Comparison of ENCODE assay signal across 1 cellular context in genomic region chrX:46860536-46860935, GRCh38.
A peak's percentile ranks its signal among the peaks of the same experiment; 100 is the strongest.
TF ChIP-seq lines count a peak whose summit lies in the region.

No MANE protein-coding gene starts in this region.

TF ChIP-seq in HepG2, 621 proteins besides CTCF, POLR2A, EP300 and RAD21:
- TF ChIP-seq ZIK1 (CRISPR knock-in tag; IDR thresholded peaks at IDR 0.05; ENCODE audit: borderline replicate concordance, low read depth) (no peak), ARID5B (CRISPR knock-in tag; IDR thresholded peaks at IDR 0.05) (peak; percentile 68), SOX13 (IDR thresholded peaks at IDR 0.05) (no peak), SOX13 (CRISPR knock-in tag; conservative IDR thresholded peaks at IDR 0.05 in 1 of 2, IDR thresholded peaks at IDR 0.05 in 1 of 2) (0 out of 4 replicates have a peak, but pooled peaks of 1 of the 2 experiments have one; percentile 14), TSC22D2 (CRISPR knock-in tag; IDR thresholded peaks at IDR 0.05; ENCODE audit: borderline replicate concordance) (no peak), JUN (CRISPR knock-in tag; IDR thresholded peaks at IDR 0.05) (no peak), ZNF652 (CRISPR knock-in tag; IDR thresholded peaks at IDR 0.05; ENCODE audit: borderline replicate concordance, low read depth) (peak; percentile 39; the same call in 1 of the 2 replicates), GATAD2A (CRISPR knock-in tag; IDR thresholded peaks at IDR 0.05) (peak; percentile 72), MIER3 (CRISPR knock-in tag; IDR thresholded peaks at IDR 0.05; ENCODE audit: borderline replicate concordance) (no peak), SOX5 (CRISPR knock-in tag; IDR thresholded peaks at IDR 0.05; ENCODE audit: borderline replicate concordance) (peak; percentile 21; the same call in 1 of the 2 replicates), TCF7 (IDR thresholded peaks at IDR 0.05; ENCODE audit: low read depth) (peak; percentile 65), FOXP1 (IDR thresholded peaks at IDR 0.05) (no peak), FOXP1 (CRISPR knock-in tag; IDR thresholded peaks at IDR 0.05) (peak; percentile 14; the same call in 1 of the 2 replicates), ZNF609 (CRISPR knock-in tag; IDR thresholded peaks at IDR 0.05; ENCODE audit: borderline replicate concordance) (peak; percentile 44; the same call in 1 of the 2 replicates), ONECUT2 (CRISPR knock-in tag; IDR thresholded peaks at IDR 0.05) (peak; percentile 82), HHEX (CRISPR knock-in tag; IDR thresholded peaks at IDR 0.05) (peak; percentile 96), FOXA3 (CRISPR knock-in tag; IDR thresholded peaks at IDR 0.05) (peak; percentile 71), RERE (CRISPR knock-in tag; IDR thresholded peaks at IDR 0.05; ENCODE audit: low read depth) (peak; percentile 49; the same call in 1 of the 2 replicates), E2F1 (CRISPR knock-in tag; IDR thresholded peaks at IDR 0.05) (no peak), ZMYM3 (CRISPR knock-in tag; IDR thresholded peaks at IDR 0.05) (no peak), ZNF564 (CRISPR knock-in tag; IDR thresholded peaks at IDR 0.05) (no peak), NR2F6 (IDR thresholded peaks at IDR 0.05) (0 out of 2 replicates have a peak, but pooled peaks have one; percentile 26), NR2F6 (CRISPR knock-in tag; IDR thresholded peaks at IDR 0.05) (no peak), FOXA1 (IDR thresholded peaks at IDR 0.05) (no peak), FOXA1 (CRISPR knock-in tag; IDR thresholded peaks at IDR 0.05) (peak; percentile 76), ZEB1 (IDR thresholded peaks at IDR 0.05; ENCODE audit: insufficient replicate concordance, low read depth) (peak; percentile 50), MEIS2 (CRISPR knock-in tag; IDR thresholded peaks at IDR 0.05) (no peak), PITX1 (CRISPR knock-in tag; IDR thresholded peaks at IDR 0.05) (peak; percentile 73; the same call in 1 of the 2 replicates), BCL6 (CRISPR knock-in tag; IDR thresholded peaks at IDR 0.05) (peak; percentile 95), TBX3 (IDR thresholded peaks at IDR 0.05; ENCODE audit: borderline replicate concordance) (peak; percentile 54; the same call in 1 of the 2 replicates), ZNF362 (CRISPR knock-in tag; IDR thresholded peaks at IDR 0.05; ENCODE audit: borderline replicate concordance) (no peak), RARA (CRISPR knock-in tag; IDR thresholded peaks at IDR 0.05) (peak; percentile 51)
